In genomic region chr7:115869811-115870210, GRCh38 we compare ENCODE assay signal across 28 cellular contexts.
"Had no signal": no experiment of that assay in that cellular context is flagged by ENCODE, and none has a peak within 500 bp of the region (broad histone marks: within the 10 kb centered on the region; RNA-seq: fewer than 3 reads in every experiment).

No MANE protein-coding gene starts in this region.

- H3K27ac ChIP-seq: left lung, lower lobe of right lung, neural progenitor cell, neutrophil, right atrium auricular region, right lobe of liver, suprapubic skin, thoracic aorta, tibial artery, upper lobe of right lung had no signal

- H3K9me3 ChIP-seq: left lung, lower lobe of right lung, neutrophil, right atrium auricular region, right lobe of liver, suprapubic skin, thoracic aorta, tibial artery, upper lobe of right lung had no signal

- H3K4me1 ChIP-seq: left lung, lower lobe of right lung, neural progenitor cell, right atrium auricular region, right lobe of liver, suprapubic skin, tibial artery, upper lobe of right lung had no signal

- H3K9ac ChIP-seq: neural progenitor cell had no signal

- H3K36me3 ChIP-seq: left lung, lower lobe of right lung, neural progenitor cell, neutrophil, right atrium auricular region, right lobe of liver, suprapubic skin, thoracic aorta, tibial artery, upper lobe of right lung had no signal

- H3K4me2 ChIP-seq: neural progenitor cell, smooth muscle cell had no signal

- ATAC-seq: left colon; left lung; lower lobe of right lung; natural killer cell; right lobe of liver; stimulated activated naive B cell treated with anti-CD40 and anti-IgM and Interleukin-4, amounts not matched to agents 10 μg/mL and 1 μg/mL and 100 μg/mL, for 72 hours; upper lobe of right lung had no signal

- H2AFZ ChIP-seq: neural progenitor cell had no signal

- H3K4me3 ChIP-seq: left lung, lower lobe of right lung, neural progenitor cell, right atrium auricular region, right lobe of liver, smooth muscle cell, suprapubic skin, thoracic aorta, tibial artery, upper lobe of right lung had no signal

- DNase-seq: hypothalamus; immature natural killer cell; kidney; left colon; left lung; lower lobe of right lung; mammary epithelial cell; mesenchymal stem cell; naive B cell; natural killer cell; nephron progenitor cell; occipital lobe; right lobe of liver; stimulated activated CD4-positive, alpha-beta T cell treated with anti-CD3 and anti-CD28 coated beads, Interleukin-15, amount 100 ng/mL, for 24 hours; stimulated activated CD4-positive, alpha-beta T cell treated with anti-CD3 and anti-CD28 coated beads, Interleukin-2, amount 100 ng/mL, for 24 hours; stimulated activated CD4-positive, alpha-beta T cell treated with anti-CD3 and anti-CD28 coated beads, Interleukin-4, amount 100 ng/mL, for 1 hour; stimulated activated naive B cell treated with anti-CD40 and anti-IgM and Interleukin-4, amounts not matched to agents 10 μg/mL and 1 μg/mL and 100 μg/mL, for 72 hours; tibial artery; trophoblast cell; upper lobe of right lung had no signal

- H3K27me3 ChIP-seq: left lung, neural progenitor cell, right atrium auricular region, right lobe of liver, suprapubic skin, tibial artery, upper lobe of right lung had no signal

- FAIRE-seq: islet of Langerhans, kidney, urothelium cell line had no signal
